In the genomic region with DNA sequence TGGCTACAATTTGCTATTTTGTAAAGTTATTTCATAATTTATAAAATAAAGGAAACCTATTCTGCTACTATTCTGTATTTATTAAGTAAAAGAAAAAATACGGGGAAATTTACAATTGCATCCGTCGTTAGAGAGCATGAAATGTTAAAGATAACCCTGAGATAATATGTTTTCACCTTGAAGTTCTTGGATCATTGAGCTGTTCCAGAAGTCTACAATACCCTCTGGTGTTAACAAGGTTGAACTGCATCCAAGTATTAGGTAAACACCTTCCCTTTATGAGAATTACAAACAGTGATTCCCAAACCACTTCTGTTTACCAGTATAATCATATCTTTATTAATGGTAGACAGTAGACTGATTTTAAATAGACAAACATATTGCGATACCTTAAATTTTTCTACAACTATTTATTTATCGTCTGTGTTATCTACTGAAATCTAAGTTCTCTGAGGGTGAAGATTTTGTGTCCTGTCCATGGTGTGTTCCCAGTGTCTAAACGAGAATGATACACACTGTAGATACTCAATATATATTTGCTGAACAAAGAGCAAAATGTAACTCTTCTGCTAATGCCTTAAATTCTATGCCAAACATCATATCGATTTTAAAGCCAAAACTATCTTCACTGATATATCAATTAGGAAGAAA, we compare ENCODE assay signal across 9 cellular contexts. TPM values are rescaled to one million over a fixed set of nuclear protein-coding genes. Genes with fewer than 3 reads are reported as not detected.
DNase-seq lines count a peak whose midpoint lies in the region; ATAC-seq, FAIRE-seq and TF ChIP-seq lines count a peak whose summit lies in the region.
"Had no signal": no experiment of that assay in that cellular context is flagged by ENCODE, and none has a peak within 500 bp of the region (broad histone marks: within the 10 kb centered on the region; RNA-seq: fewer than 3 reads in every experiment).

No MANE protein-coding gene starts in this region.

- intact Hi-C loops in CD4-positive, alpha-beta memory T cell (cut with micrococcal nuclease): loop anchor here (1.0 to 5.0 kb wide), 3 partner anchors 251 to 1974 kb away; no protein-coding TSS in a partner anchor
- intact Hi-C loops in mucosa of descending colon (cut with DNase I, micrococcal nuclease) (no loop called here), posterior cingulate gyrus (cut with DNase I) (loop anchor here (5.0 kb wide), 1 partner anchor 249 kb away; no protein-coding TSS in a partner anchor)

- no peaks in the 10 kb centered on the region for H3K9me3 ChIP-seq in CD4-positive, alpha-beta memory T cell (ENCODE audit: control insufficient read depth in 1 of 2, low read length in 2 of 2)
- no peaks in the 10 kb centered on the region for H3K9me3 ChIP-seq in mucosa of descending colon

- H3K27me3 ChIP-seq in CD4-positive, alpha-beta memory T cell (ENCODE audit: insufficient read depth, low read length): no peaks in the 10 kb centered on the region
- H3K27me3 ChIP-seq in bronchial epithelial cell (ENCODE audit: control insufficient read depth, insufficient read depth, low read length): no peaks in the 10 kb centered on the region

- H3K4me3 Mint-ChIP-seq in CD4-positive, alpha-beta memory T cell: no peak overlapping the region
- H3K4me3 Mint-ChIP-seq: IgD-negative memory B cell had no signal

- H3K4me1 Mint-ChIP-seq in CD4-positive, alpha-beta memory T cell: peaks cover 0 to 1% (median 0%) of the 10 kb centered on the region in 4 donors
- H3K4me1 Mint-ChIP-seq: IgD-negative memory B cell had no signal

- peak in 4 of 5 donors; percentile 3 to 14 (median 9) for DNase-seq in CD4-positive, alpha-beta memory T cell
- DNase-seq in NCI-H345 (lab: John Stamatoyannopoulos, UW) (peak; percentile 45), bronchial epithelial cell (ENCODE audit: low read depth) (peak; percentile 63), mucosa of descending colon (no peak), ureter (ENCODE audit: low spot score) (no peak), posterior cingulate gyrus (no peak)

- ATAC-seq in GM18907 (IDR thresholded peaks at IDR 0.05; ENCODE audit: unreplicated experiment) (peak; percentile 93), HG03103 (IDR thresholded peaks at IDR 0.05; ENCODE audit: low read depth, unreplicated experiment) (peak; percentile 84), mucosa of descending colon (peak; percentile 73)

- POLR2A ChIA-PET in CD4-positive, alpha-beta memory T cell (lab: Charles Lee; ENCODE audit: partially characterized antibody): no interaction called here

- H3K4me3 ChIP-seq in CD4-positive, alpha-beta memory T cell (ENCODE audit: low read length in 2 of 2): no peak overlapping the region
- H3K4me3 ChIP-seq in bronchial epithelial cell (ENCODE audit: low read depth, low read length) (no peak overlapping the region), mucosa of descending colon (no peak overlapping the region)

- H3K4me1 ChIP-seq in CD4-positive, alpha-beta memory T cell (ENCODE audit: insufficient read depth, low read length): no peaks in the 10 kb centered on the region
- H3K4me1 ChIP-seq in mucosa of descending colon (ENCODE audit: low read depth): peaks cover 2% of the 10 kb centered on the region

- peak; percentile 51 for TF ChIP-seq CTCF in bronchial epithelial cell (IDR thresholded peaks at IDR 0.05; ENCODE audit: insufficient read depth, low read length, severe bottlenecking)
- TF ChIP-seq CTCF in mucosa of descending colon (IDR thresholded peaks at IDR 0.05): no peak

- peaks cover 0 to 3% (median under 1%) of the 10 kb centered on the region in 8 donors for H3K9me3 Mint-ChIP-seq in CD4-positive, alpha-beta memory T cell
- H3K9me3 Mint-ChIP-seq: IgD-negative memory B cell had no signal

- no peak overlapping the region for H3K27ac ChIP-seq in CD4-positive, alpha-beta memory T cell (ENCODE audit: low read depth, low read length)

- no peak for FAIRE-seq in bronchial epithelial cell (lab: Jason Lieb, UNC)

- no peaks in the 10 kb centered on the region for H3K36me3 ChIP-seq in CD4-positive, alpha-beta memory T cell (ENCODE audit: insufficient read depth, low read length)
- H3K36me3 ChIP-seq in bronchial epithelial cell (ENCODE audit: control insufficient read depth, insufficient read depth, low read length) (no peaks in the 10 kb centered on the region), mucosa of descending colon (ENCODE audit: low read depth) (no peaks in the 10 kb centered on the region)

- no peak overlapping the region for H3K27ac Mint-ChIP-seq in CD4-positive, alpha-beta memory T cell
- H3K27ac Mint-ChIP-seq: IgD-negative memory B cell had no signal

- H3K27me3 Mint-ChIP-seq in CD4-positive, alpha-beta memory T cell: no peaks in the 10 kb centered on the region
- H3K27me3 Mint-ChIP-seq: IgD-negative memory B cell had no signal

- CTCF ChIA-PET in CD4-positive, alpha-beta memory T cell (lab: Charles Lee; ENCODE audit: partially characterized antibody): interaction anchor here (0.8 to 1.8 kb wide), 2 partner anchors 21 to 249 kb away, joined by 3 to 7 read pairs; no protein-coding TSS in a partner anchor

- peaks cover 7 to 18% of the 10 kb centered on the region in 2 donors for H3K36me3 Mint-ChIP-seq in CD4-positive, alpha-beta memory T cell
- H3K36me3 Mint-ChIP-seq: IgD-negative memory B cell had no signal

RNA-seq across cellular contexts. Expression of a gene that starts 28.2 kb away (rescaled TPM):
- 10 to 100 TPM; 11.2 to 13.2 TPM for total RNA-seq in CD4-positive, alpha-beta memory T cell
- 1 to 10 TPM in 1 of 2 donors, not detected in 1; 5.5 TPM for polyA plus RNA-seq in CD4-positive, alpha-beta memory T cell
- total RNA-seq in bronchial epithelial cell (7.9 TPM in 2 replicates), mucosa of descending colon (10 to 100 TPM in 1 of 3 donors, 1 to 10 TPM in 2; 6.0 to 13.2 (median 8.6) TPM), ureter (23.2 TPM)

Comparison
In these comparisons a context has a peak if more than half of its experiments do, and no peak if none do; other contexts are left out.
1. DNase-seq: peak in CD4-positive, alpha-beta memory T cell (4 of 5), NCI-H345 (single experiment) and bronchial epithelial cell (single experiment); none in mucosa of descending colon (0 of 3), ureter (single experiment) and posterior cingulate gyrus (0 of 10).
2. intact Hi-C loops: an anchor here in CD4-positive, alpha-beta memory T cell (1.0 to 5.0 kb wide) and posterior cingulate gyrus (5.0 kb wide); none called in mucosa of descending colon.
3. Peak in every context shown above with its lines, with median percentiles within 50 percentile points of each other: ATAC-seq.